ENCODE assay signal across 22 cellular contexts in the genomic region with DNA sequence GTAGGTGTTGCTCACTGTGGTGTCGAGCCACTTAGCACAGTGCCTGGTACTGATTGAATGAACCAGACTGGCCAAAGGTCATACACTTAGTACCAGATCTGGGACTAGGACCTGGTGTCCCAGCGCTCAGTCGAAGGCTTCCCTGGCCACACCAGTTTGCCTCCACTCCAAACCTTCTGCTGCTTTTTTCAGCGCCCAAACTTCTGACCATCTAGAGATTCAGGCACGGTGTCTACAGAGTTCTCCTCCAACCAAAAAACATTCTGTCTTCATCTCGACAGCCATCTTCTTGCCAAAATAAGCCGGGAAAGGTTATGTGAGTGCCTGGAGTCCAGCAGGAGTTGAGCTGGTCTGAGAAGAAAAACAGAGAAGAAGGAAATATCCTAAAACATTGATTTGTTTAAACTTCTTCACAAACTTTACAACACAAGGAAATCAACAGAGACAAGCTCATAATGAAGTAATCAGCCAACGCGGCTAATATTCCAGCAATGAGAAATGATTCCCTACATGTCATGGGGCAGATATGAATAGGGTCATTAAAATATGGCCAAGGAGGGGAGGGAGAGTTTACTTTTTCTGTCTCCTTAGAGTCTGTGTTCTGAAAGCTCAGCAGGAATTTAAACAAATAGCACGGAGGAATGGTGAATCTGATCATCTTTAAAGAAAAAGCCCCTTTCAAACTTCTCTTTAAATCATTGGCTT. TPM values are rescaled to one million over a fixed set of nuclear protein-coding genes. Genes with fewer than 3 reads are reported as not detected.
DNase-seq lines count a peak whose midpoint lies in the region; ATAC-seq and TF ChIP-seq lines count a peak whose summit lies in the region.
"Had no signal": no experiment of that assay in that cellular context is flagged by ENCODE, and none has a peak within 500 bp of the region (broad histone marks: within the 10 kb centered on the region; RNA-seq: fewer than 3 reads in every experiment).

No MANE protein-coding gene starts in this region.

- H3K27ac Mint-ChIP-seq in MCF 10A (ENCODE audit: low read depth, unreplicated experiment) = no peak overlapping the region
- peak overlapping the region; percentile 12 for H3K27ac Mint-ChIP-seq in osteocyte (ENCODE audit: unreplicated experiment)
- no peak overlapping the region for H3K27ac Mint-ChIP-seq in natural killer cell
- H3K27ac Mint-ChIP-seq: activated CD4-positive, alpha-beta T cell treated with anti-CD3 and anti-CD28 coated beads for 36 hours; CD14-positive monocyte had no signal

- TF ChIP-seq EP300 in esophagus muscularis mucosa (IDR thresholded peaks at IDR 0.05) = no peak

- no TSS peak for BruUV-seq in MCF 10A (replicated peaks; lab: Mats Ljungman, UMichigan)

- H3K4me3 ChIP-seq in breast epithelium = no peak overlapping the region
- peak overlapping the region in 3 of 4 donors; percentile 10 to 15 (median 12) for H3K4me3 ChIP-seq in esophagus muscularis mucosa
- H3K4me3 ChIP-seq in uterus = no peak overlapping the region
- H3K4me3 ChIP-seq: ascending aorta, MG63, psoas muscle had no signal

- no peaks in the 10 kb centered on the region for H3K36me3 Mint-ChIP-seq in MCF 10A (ENCODE audit: insufficient read depth, unreplicated experiment)
- H3K36me3 Mint-ChIP-seq in osteocyte (ENCODE audit: unreplicated experiment) = no peaks in the 10 kb centered on the region
- H3K36me3 Mint-ChIP-seq in natural killer cell = no peaks in the 10 kb centered on the region
- H3K36me3 Mint-ChIP-seq: CD14-positive monocyte had no signal

- peak overlapping the region in 1 of 2 donors; percentile 89 for H3K27ac ChIP-seq in breast epithelium
- H3K27ac ChIP-seq in esophagus muscularis mucosa (replicated peaks in 1 of 4) = peak overlapping the region; percentile 87 to 94 (median 92)
- H3K27ac ChIP-seq in uterus = peak overlapping the region; percentile 25 to 45
- H3K27ac ChIP-seq in substantia nigra (ENCODE audit: low read depth, low read length, poor library complexity, severe bottlenecking) = no peak overlapping the region
- H3K27ac ChIP-seq: ascending aorta, psoas muscle had no signal

- TF ChIP-seq POLR2A in breast epithelium (IDR thresholded peaks at IDR 0.05) (no peak), esophagus muscularis mucosa (IDR thresholded peaks at IDR 0.05; ENCODE audit: low read depth) (no peak), uterus (IDR thresholded peaks at IDR 0.05) (no peak)

- peaks cover 17% of the 10 kb centered on the region for H3K27me3 Mint-ChIP-seq in MCF 10A (ENCODE audit: insufficient read depth, unreplicated experiment)
- H3K27me3 Mint-ChIP-seq in osteocyte (ENCODE audit: unreplicated experiment) = no peaks in the 10 kb centered on the region
- H3K27me3 Mint-ChIP-seq in natural killer cell (ENCODE audit: low read depth in 2 of 2) = peaks cover 34 to 38% of the 10 kb centered on the region in 2 donors

- CTCF ChIA-PET in MCF 10A (lab: Yijun Ruan, JAX) = interaction anchor here (0.7 to 1.3 kb wide), 6 partner anchors 37 to 346 kb away, joined by 3 to 9 read pairs (median 4); no protein-coding TSS in a partner anchor

- peaks cover 8% of the 10 kb centered on the region for H3K4me1 Mint-ChIP-seq in MCF 10A (ENCODE audit: insufficient read depth, unreplicated experiment)
- H3K4me1 Mint-ChIP-seq in osteocyte (ENCODE audit: unreplicated experiment) = peaks cover 42% of the 10 kb centered on the region
- H3K4me1 Mint-ChIP-seq in natural killer cell = no peaks in the 10 kb centered on the region

- H3K9me3 Mint-ChIP-seq in MCF 10A (ENCODE audit: unreplicated experiment) (no peaks in the 10 kb centered on the region), osteocyte (ENCODE audit: unreplicated experiment) (no peaks in the 10 kb centered on the region), natural killer cell (no peaks in the 10 kb centered on the region)

- H3K36me3 ChIP-seq in breast epithelium = no peaks in the 10 kb centered on the region
- H3K36me3 ChIP-seq in esophagus muscularis mucosa = no peaks in the 10 kb centered on the region
- H3K36me3 ChIP-seq in uterus = no peaks in the 10 kb centered on the region
- H3K36me3 ChIP-seq: ascending aorta, MG63 had no signal

- DNase-seq in MCF 10A (ENCODE audit: unreplicated experiment) = no peak
- DNase-seq in breast epithelium (ENCODE audit: low spot score in 2 of 2) = no peak
- peak; percentile 84 for DNase-seq in esophagus muscularis mucosa (ENCODE audit: extremely low spot score)
- DNase-seq in osteocyte (ENCODE audit: extremely low spot score, unreplicated experiment) = peak; percentile 54
- DNase-seq in uterus = no peak
- DNase-seq in substantia nigra (lab: John Stamatoyannopoulos, UW) = no peak
- DNase-seq in AG08396 (ENCODE audit: low spot score) = no peak
- DNase-seq in natural killer cell = no peak
- DNase-seq: activated CD4-positive, alpha-beta T cell treated with anti-CD3 and anti-CD28 coated beads for 36 hours; activated T-cell treated with anti-CD3 and anti-CD28 coated beads for 4 hours; cerebellar nuclear complex; effector CD4-positive, alpha-beta T cell; head of caudate nucleus; left colon; MG63; NCI-H69; psoas muscle; RPMI8226; stimulated activated CD4-positive, alpha-beta T cell treated with anti-CD3 and anti-CD28 coated beads, Interleukin-4, amount 100 ng/mL, for 4 hours had no signal

- TF ChIP-seq CTCF in MCF 10A (IDR thresholded peaks at IDR 0.05; ENCODE audit: unreplicated experiment) (no peak), breast epithelium (IDR thresholded peaks at IDR 0.05) (no peak), esophagus muscularis mucosa (IDR thresholded peaks at IDR 0.05) (no peak), osteocyte (IDR thresholded peaks at IDR 0.05) (no peak), uterus (IDR thresholded peaks at IDR 0.05) (no peak), natural killer cell (IDR thresholded peaks at IDR 0.05) (no peak)

- H3K9me3 ChIP-seq in breast epithelium = no peaks in the 10 kb centered on the region
- H3K9me3 ChIP-seq in esophagus muscularis mucosa = no peaks in the 10 kb centered on the region
- H3K9me3 ChIP-seq in uterus = no peaks in the 10 kb centered on the region
- H3K9me3 ChIP-seq: ascending aorta, MG63, psoas muscle had no signal

- WGBS in esophagus muscularis mucosa = 36% methylated on average over 10 of the region's 10 CpGs

- POLR2A ChIA-PET in MCF 10A (lab: Yijun Ruan, JAX) = interaction anchor here (0.6 kb wide), 1 partner anchor 21 kb away, joined by 3 read pairs; no protein-coding TSS in a partner anchor

- peak overlapping the region; percentile 33 for H3K4me3 Mint-ChIP-seq in MCF 10A (ENCODE audit: unreplicated experiment)
- no peak overlapping the region for H3K4me3 Mint-ChIP-seq in osteocyte (ENCODE audit: unreplicated experiment)
- H3K4me3 Mint-ChIP-seq in natural killer cell = no peak overlapping the region
- H3K4me3 Mint-ChIP-seq: activated CD4-positive, alpha-beta T cell treated with anti-CD3 and anti-CD28 coated beads for 36 hours had no signal

- H3K27me3 ChIP-seq in breast epithelium (peaks cover 0 to 24% of the 10 kb centered on the region in 2 donors), esophagus muscularis mucosa (peaks cover 0 to 32% (median 0%) of the 10 kb centered on the region in 4 donors), uterus (no peaks in the 10 kb centered on the region)
- H3K27me3 ChIP-seq: ascending aorta, MG63 had no signal

- H3K4me1 ChIP-seq in breast epithelium (peaks cover 0 to 5% of the 10 kb centered on the region in 2 donors), esophagus muscularis mucosa (peaks cover 12 to 70% (median 59%) of the 10 kb centered on the region in 4 donors), uterus (peaks cover 0 to 7% of the 10 kb centered on the region in 2 donors)

- intact Hi-C loops in MCF 10A (cut with micrococcal nuclease) (loop anchor here (10.0 kb wide), 1 partner anchor 61 kb away; no protein-coding TSS in a partner anchor), breast epithelium (cut with DNase I; ENCODE audit: low total_unique reads) (no loop called here), esophagus muscularis mucosa (cut with DNase I) (no loop called here), uterus (cut with DNase I; ENCODE audit: low total_unique reads) (no loop called here), natural killer cell (cut with micrococcal nuclease) (no loop called here)

- no peak for ATAC-seq in natural killer cell
- ATAC-seq: activated CD4-positive, alpha-beta T cell treated with anti-CD3 and anti-CD28 coated beads for 36 hours; left colon; psoas muscle had no signal

RNA-seq across cellular contexts. Expression of a gene that starts 2.3 kb away (rescaled TPM):
- total RNA-seq in MCF 10A (2022) = 0.61 and 0.74 TPM in 2 replicates
- total RNA-seq in breast epithelium = 1 to 10 TPM in 2 of 3 donors, under 1 TPM in 1; 0.96 to 3.6 (median 1.0) TPM
- total RNA-seq in esophagus muscularis mucosa = 10 to 100 TPM in 2 of 4 donors, 1 to 10 TPM in 2; 7.1 to 25.3 (median 11.8) TPM
- 33.2 and 34.2 TPM in 2 replicates for total RNA-seq in osteocyte
- total RNA-seq in uterus = 10 to 100 TPM in 2 of 4 donors, 1 to 10 TPM in 2; 2.9 to 23.6 (median 12.9) TPM
- not detected for total RNA-seq in natural killer cell
- total RNA-seq: activated CD4-positive, alpha-beta T cell treated with anti-CD3 and anti-CD28 coated beads for 36 hours; G401 had no signal

Comparison
In these comparisons a context has a peak if more than half of its experiments do, and no peak if none do; other contexts are left out.
1. DNase-seq: peak in esophagus muscularis mucosa (single experiment) and osteocyte (single experiment); none in MCF 10A (single experiment), breast epithelium (0 of 2), uterus (0 of 2), substantia nigra (0 of 49), AG08396 (single experiment) and natural killer cell (single experiment).
2. H3K4me3 ChIP-seq: peak in esophagus muscularis mucosa (3 of 4); none in breast epithelium (0 of 3) and uterus (0 of 2).